In genomic region chr1:184237588-184237987, GRCh38 we compare ENCODE assay signal across 23 cellular contexts.
A peak's percentile ranks its signal among the peaks of the same experiment; 100 is the strongest.
DNase-seq lines count a peak whose midpoint lies in the region; ATAC-seq and TF ChIP-seq lines count a peak whose summit lies in the region.
"Had no signal": no experiment of that assay in that cellular context is flagged by ENCODE, and none has a peak within 500 bp of the region (broad histone marks: within the 10 kb centered on the region; RNA-seq: fewer than 3 reads in every experiment).

No MANE protein-coding gene starts in this region.

- H3K27me3 ChIP-seq in heart left ventricle = no peaks in the 10 kb centered on the region
- H3K27me3 ChIP-seq: BE2C; BLaER1 treated with 17β-estradiol and CSF1 and Interleukin-3, amounts not matched to agents 10 nM and 100 nM had no signal

- no peak for TF ChIP-seq CTCF in heart left ventricle (IDR thresholded peaks at IDR 0.05)

- H3K36me3 ChIP-seq in heart left ventricle = no peaks in the 10 kb centered on the region
- H3K36me3 ChIP-seq: BE2C; BLaER1 treated with 17β-estradiol and CSF1 and Interleukin-3, amounts not matched to agents 10 nM and 100 nM; HAP-1 had no signal

- H3K27ac ChIP-seq in heart left ventricle = peak overlapping the region in 3 of 12 donors; percentile 39 to 50 (median 48)
- H3K27ac ChIP-seq: 22Rv1; A549; BLaER1 treated with 17β-estradiol and CSF1 and Interleukin-3, amounts not matched to agents 10 nM and 100 nM had no signal

- H3K4me1 ChIP-seq in heart left ventricle = peaks cover 0 to 17% (median 2%) of the 10 kb centered on the region in 12 donors
- H3K4me1 ChIP-seq: A549, HAP-1 had no signal

- 38 to 52% (median 46%) methylated on average over 4 of the region's 4 CpGs for WGBS in heart left ventricle, 4 donors

- ATAC-seq in Right ventricle myocardium inferior (peak; percentile 64), left cardiac atrium (no peak), heart left ventricle (peak; percentile 71 to 91 (median 80)), left ventricle myocardium superior (peak; percentile 82), HG02623 (IDR thresholded peaks at IDR 0.05; ENCODE audit: unreplicated experiment) (no peak), HG03045 (IDR thresholded peaks at IDR 0.05; ENCODE audit: unreplicated experiment) (no peak)
- ATAC-seq: A549 had no signal

- no peak for TF ChIP-seq POLR2A in heart left ventricle (IDR thresholded peaks at IDR 0.05)

- H3K4me3 ChIP-seq in heart left ventricle = no peak overlapping the region
- H3K4me3 ChIP-seq: A549; BLaER1 treated with 17β-estradiol and CSF1 and Interleukin-3, amounts not matched to agents 10 nM and 100 nM; HAP-1 had no signal

- peaks cover 0 to 7% (median 0%) of the 10 kb centered on the region in 12 donors for H3K9me3 ChIP-seq in heart left ventricle
- H3K9me3 ChIP-seq: BE2C, HAP-1 had no signal

- no peak for DNase-seq in Right ventricle myocardium inferior (ENCODE audit: missing footprints)
- no peak for DNase-seq in left cardiac atrium
- DNase-seq in heart left ventricle = no peak
- no peak for DNase-seq in left ventricle myocardium superior
- DNase-seq in left kidney (ENCODE audit: low read depth, low spot score) = peak; percentile 24
- DNase-seq in SKM-1 (lab: John Stamatoyannopoulos, UW; ENCODE audit: unreplicated experiment) = no peak
- DNase-seq: ACHN; AML-193; BE2C; Calu3; CD4-positive, alpha-beta T cell; CD8-positive, alpha-beta memory T cell; DMS53; DMS79 treated with DMSO at 0.1 percent for 48 hours; GF-D8; GOT3; HFFc6 had no signal

- intact Hi-C loops in Right ventricle myocardium inferior (cut with DNase I) = no loop called here
- intact Hi-C loops in left cardiac atrium (cut with DNase I) = no loop called here
- intact Hi-C loops in heart left ventricle (cut with DNase I) = no loop called here
- intact Hi-C loops in left ventricle myocardium superior (cut with micrococcal nuclease) = no loop called here

Comparison
In these comparisons a context has a peak if more than half of its experiments do, and no peak if none do; other contexts are left out.
1. ATAC-seq: peak in Right ventricle myocardium inferior (single experiment), heart left ventricle (4 of 4) and left ventricle myocardium superior (single experiment); none in left cardiac atrium (0 of 2), HG02623 (single experiment) and HG03045 (single experiment).